Comparison of ENCODE assay signal across 1 cellular context in genomic region chr5:147508711-147509040, GRCh38.
TF ChIP-seq lines count a peak whose summit lies in the region.

No MANE protein-coding gene starts in this region.

TF ChIP-seq in IMR-90, 13 proteins besides CTCF, POLR2A, EP300 and RAD21 (continued from another document):
- TF ChIP-seq MAZ (IDR thresholded peaks at IDR 0.05; ENCODE audit: borderline replicate concordance, low read depth, low read length) (no peak), USF2 (IDR thresholded peaks at IDR 0.05; ENCODE audit: low read depth, low read length) (no peak), CEBPB (IDR thresholded peaks at IDR 0.05; ENCODE audit: low read depth, low read length) (no peak), RCOR1 (IDR thresholded peaks at IDR 0.05; ENCODE audit: insufficient replicate concordance, low read length) (no peak), MAFK (IDR thresholded peaks at IDR 0.05; ENCODE audit: low read depth, low read length) (no peak)
